In genomic region chr20:33811763-33812672, GRCh38 we compare ENCODE assay signal across 8 cellular contexts. TPM values are rescaled to one million over a fixed set of nuclear protein-coding genes. Genes with fewer than 3 reads are reported as not detected.
DNase-seq lines count a peak whose midpoint lies in the region; ATAC-seq and TF ChIP-seq lines count a peak whose summit lies in the region.

No MANE protein-coding gene starts in this region.

- H3K36me3 Mint-ChIP-seq in brain, result peaks cover 5% of the 10 kb centered on the region

- peak overlapping the region; percentile 95 to 100 (median 96) for H3K4me3 Mint-ChIP-seq in brain

- peak overlapping the region; percentile 91 to 98 (median 96) for H3K27ac Mint-ChIP-seq in brain

- no peaks in the 10 kb centered on the region for H3K9me3 Mint-ChIP-seq in brain

- TF ChIP-seq CTCF in brain (conservative IDR thresholded peaks at IDR 0.05), result no peak

- peak; percentile 70 for DNase-seq in SKM-1 treated with dmso at 0.1 percent for 144 hours (lab: John Stamatoyannopoulos, UW; ENCODE audit: unreplicated experiment)
- DNase-seq in iPS-NIHi7 (ENCODE audit: extremely low spot score), result peak; percentile 41
- peak; percentile 52 for DNase-seq in smooth muscle cell of the brain vasculature (ENCODE audit: low read depth, low spot score)
- DNase-seq in NCI-H1048 (lab: John Stamatoyannopoulos, UW), result no peak

- ATAC-seq in HG03103 (IDR thresholded peaks at IDR 0.05; ENCODE audit: low read depth, unreplicated experiment) (peak; percentile 3), GM18861 (IDR thresholded peaks at IDR 0.05; ENCODE audit: unreplicated experiment) (no peak)

- peak overlapping the region; percentile 68 for H3K4me3 ChIP-seq in GM08714 (ENCODE audit: low read length)

- H3K4me1 Mint-ChIP-seq in brain, result peaks cover 46% of the 10 kb centered on the region

- peaks cover 2% of the 10 kb centered on the region for H3K27me3 Mint-ChIP-seq in brain

RNA-seq across cellular contexts. Expression of gene CHMP4B, which starts 0.9 kb away (rescaled TPM):
- 198 TPM for polyA plus RNA-seq in brain (ENCODE audit: insufficient read depth, low read depth, low replicate concordance)
